In genomic region chr2:69644506-69644979, GRCh38 we compare ENCODE assay signal across 1 cellular context.
TF ChIP-seq lines count a peak whose summit lies in the region.

No MANE protein-coding gene starts in this region.

TF ChIP-seq in HCT116, 20 proteins besides CTCF, POLR2A, EP300 and RAD21 (continued from another document):
- TF ChIP-seq REST (IDR thresholded peaks at IDR 0.05; ENCODE audit: low read depth), result no peak
- no peak for TF ChIP-seq ELF1 (IDR thresholded peaks at IDR 0.05; ENCODE audit: borderline replicate concordance, low read depth)
- TF ChIP-seq POLR2AphosphoS5 (IDR thresholded peaks at IDR 0.05; ENCODE audit: low read depth, low read length), result no peak
- no peak for TF ChIP-seq JUND (IDR thresholded peaks at IDR 0.05)
- no peak for TF ChIP-seq TCF7L2 (IDR thresholded peaks at IDR 0.05; ENCODE audit: borderline replicate concordance, extremely low read depth, insufficient read depth, insufficient read length)
- TF ChIP-seq YY1 (IDR thresholded peaks at IDR 0.05; ENCODE audit: extremely low read depth, insufficient replicate concordance, low read depth, low read length), result no peak
- TF ChIP-seq EGR1 (IDR thresholded peaks at IDR 0.05; ENCODE audit: low read depth), result no peak
TF ChIP-seq in HCT116: peak in this region for 0.
